Comparison of ENCODE assay signal across 19 cellular contexts in genomic region chr21:44392185-44392584, GRCh38. TPM values are rescaled to one million over a fixed set of nuclear protein-coding genes. Genes with fewer than 3 reads are reported as not detected.
A peak's percentile ranks its signal among the peaks of the same experiment; 100 is the strongest.
DNase-seq lines count a peak whose midpoint lies in the region; ATAC-seq and TF ChIP-seq lines count a peak whose summit lies in the region.
"Had no signal": no experiment of that assay in that cellular context is flagged by ENCODE, and none has a peak within 500 bp of the region (broad histone marks: within the 10 kb centered on the region; RNA-seq: fewer than 3 reads in every experiment).

No MANE protein-coding gene starts in this region.

- TF ChIP-seq EP300 in transverse colon (IDR thresholded peaks at IDR 0.05; ENCODE audit: low read depth) = no peak

- peaks cover 0 to 4% (median 0%) of the 10 kb centered on the region in 3 donors for H3K27me3 Mint-ChIP-seq in CD14-positive monocyte (ENCODE audit: low read depth in 3 of 3)
- H3K27me3 Mint-ChIP-seq in central memory CD8-positive, alpha-beta T cell = no peaks in the 10 kb centered on the region
- H3K27me3 Mint-ChIP-seq: CD4-positive, alpha-beta T cell; CD8-positive, alpha-beta memory T cell had no signal

- peak overlapping the region in 6 of 7 donors; percentile 34 to 89 (median 72) for H3K27ac Mint-ChIP-seq in CD14-positive monocyte
- peak overlapping the region; percentile 49 for H3K27ac Mint-ChIP-seq in central memory CD8-positive, alpha-beta T cell (ENCODE audit: low read depth)
- H3K27ac Mint-ChIP-seq: CD4-positive, alpha-beta T cell; CD8-positive, alpha-beta memory T cell had no signal

- TF ChIP-seq POLR2A in testis (IDR thresholded peaks at IDR 0.05) (no peak), transverse colon (IDR thresholded peaks at IDR 0.05) (no peak)

- H3K27ac ChIP-seq in neutrophil = peak overlapping the region; percentile 48
- H3K27ac ChIP-seq in testis = no peak overlapping the region
- H3K27ac ChIP-seq in transverse colon = no peak overlapping the region
- H3K27ac ChIP-seq: BLaER1, C4-2B, GM23248 had no signal

- in situ Hi-C loops in transverse colon (cut with MboI; ENCODE audit: low pct_ligation_motif_present in 1 of 4, low pct_unique_long_range_greater_than_20kb in 1 of 4, low sequenced_read_pairs in 3 of 4) = no loop called here

- peaks cover 10 to 16% of the 10 kb centered on the region in 2 experiments for H3K4me1 ChIP-seq in neutrophil (ENCODE audit: control insufficient read depth in 1 of 2, insufficient read depth in 1 of 2, low read depth in 1 of 2, low read length in 1 of 2)
- no peaks in the 10 kb centered on the region for H3K4me1 ChIP-seq in testis
- H3K4me1 ChIP-seq in transverse colon = no peaks in the 10 kb centered on the region

- no peak overlapping the region for H3K4me3 Mint-ChIP-seq in CD14-positive monocyte
- H3K4me3 Mint-ChIP-seq in central memory CD8-positive, alpha-beta T cell = no peak overlapping the region
- H3K4me3 Mint-ChIP-seq: CD4-positive, alpha-beta T cell; CD8-positive, alpha-beta memory T cell had no signal

- H3K4me1 Mint-ChIP-seq in CD14-positive monocyte = peaks cover 16% of the 10 kb centered on the region
- no peaks in the 10 kb centered on the region for H3K4me1 Mint-ChIP-seq in central memory CD8-positive, alpha-beta T cell
- H3K4me1 Mint-ChIP-seq: CD8-positive, alpha-beta memory T cell had no signal

- H3K4me3 ChIP-seq in neutrophil (ENCODE audit: low read depth in 1 of 2, low read length in 1 of 2) (no peak overlapping the region), testis (no peak overlapping the region), transverse colon (no peak overlapping the region)
- H3K4me3 ChIP-seq: BLaER1, GM12878, GM23248 had no signal

- no peak for DNase-seq in CD14-positive monocyte (ENCODE audit: low spot score)
- DNase-seq in central memory CD8-positive, alpha-beta T cell (ENCODE audit: low spot score in 2 of 2) = no peak
- peak; percentile 6 for DNase-seq in testis
- DNase-seq in transverse colon = no peak
- no peak for DNase-seq in NCI-H1092 treated with DMSO at 0.1 percent for 48 hours (lab: John Stamatoyannopoulos, UW)
- DNase-seq in activated T-cell treated with anti-CD3 and anti-CD28 coated beads for 4 hours = no peak
- DNase-seq: CD4-positive, alpha-beta T cell; CD8-positive, alpha-beta memory T cell; DMS 273 treated with DMSO at 0.1 percent for 48 hours; DMS79; EL; GDM1; HCEC 1CT had no signal

- no peak for TF ChIP-seq CTCF in CD14-positive monocyte (IDR thresholded peaks at IDR 0.05)
- TF ChIP-seq CTCF in neutrophil (IDR thresholded peaks at IDR 0.05) = no peak
- TF ChIP-seq CTCF in testis (IDR thresholded peaks at IDR 0.05) = no peak
- TF ChIP-seq CTCF in transverse colon (IDR thresholded peaks at IDR 0.05) = no peak

- intact Hi-C loops in CD14-positive monocyte (cut with micrococcal nuclease) = no loop called here
- intact Hi-C loops in testis (cut with DNase I; ENCODE audit: low total_unique reads) = no loop called here
- intact Hi-C loops in transverse colon (cut with DNase I; ENCODE audit: low total_unique reads) = no loop called here

- 92 to 98% methylated on average over 6 of the region's 6 CpGs for WGBS in testis, 2 donors
- WGBS in transverse colon (ENCODE audit: low coverage in 1 of 2), 2 donors = 72 to 82% methylated on average over 4 to 6 of the region's 6 CpGs

- H3K9me3 ChIP-seq in neutrophil (no peaks in the 10 kb centered on the region), testis (no peaks in the 10 kb centered on the region), transverse colon (no peaks in the 10 kb centered on the region)

- H3K27me3 ChIP-seq in neutrophil (no peaks in the 10 kb centered on the region), testis (no peaks in the 10 kb centered on the region), transverse colon (no peaks in the 10 kb centered on the region)
- H3K27me3 ChIP-seq: BLaER1 had no signal

- peaks cover 56 to 76% of the 10 kb centered on the region in 2 donors for H3K36me3 Mint-ChIP-seq in CD14-positive monocyte
- H3K36me3 Mint-ChIP-seq in central memory CD8-positive, alpha-beta T cell (ENCODE audit: insufficient read depth) = no peaks in the 10 kb centered on the region
- H3K36me3 Mint-ChIP-seq: CD8-positive, alpha-beta memory T cell had no signal

- no peak for ATAC-seq in central memory CD8-positive, alpha-beta T cell (replicated peaks; ENCODE audit: extremely low read depth, poor library complexity, severe bottlenecking)
- no peak for ATAC-seq in HG03469 (IDR thresholded peaks at IDR 0.05; ENCODE audit: unreplicated experiment)
- ATAC-seq: GM12878 had no signal

- peaks cover 55% of the 10 kb centered on the region for H3K36me3 ChIP-seq in neutrophil
- H3K36me3 ChIP-seq in testis (ENCODE audit: low read depth, missing control alignments) = no peaks in the 10 kb centered on the region
- no peaks in the 10 kb centered on the region for H3K36me3 ChIP-seq in transverse colon

- H3K9me3 Mint-ChIP-seq in CD14-positive monocyte = no peaks in the 10 kb centered on the region
- H3K9me3 Mint-ChIP-seq in central memory CD8-positive, alpha-beta T cell = no peaks in the 10 kb centered on the region
- H3K9me3 Mint-ChIP-seq: CD4-positive, alpha-beta T cell had no signal

RNA-seq across cellular contexts. Expression of gene TRPM2, which starts 38.8 kb away (rescaled TPM):
- polyA plus RNA-seq in CD14-positive monocyte (10 to 100 TPM in 1 of 2 donors, 1 to 10 TPM in 1; 7.6 to 12.2 TPM), testis (ENCODE audit: insufficient read depth, low read depth, low replicate concordance) (4.9 TPM)
- total RNA-seq in testis (1 to 10 TPM; 3.0 to 3.9 TPM), transverse colon (1 to 10 TPM in 3 of 4 donors, not detected in 1; 2.3 to 2.9 (median 2.6) TPM)
- polyA plus RNA-seq: GM23248 had no signal

RNA-seq across cellular contexts. Expression of gene CFAP410, which starts 53.0 kb away (rescaled TPM):
- 10 to 100 TPM; 14.8 to 17.3 TPM for polyA plus RNA-seq in CD14-positive monocyte
- 10 to 100 TPM; 71.7 to 81.6 TPM for total RNA-seq in testis
- polyA plus RNA-seq in testis (ENCODE audit: insufficient read depth, low read depth, low replicate concordance) = 40.8 TPM
- total RNA-seq in transverse colon = 10 to 100 TPM; 17.2 to 41.3 (median 32.2) TPM
